Comparison of ENCODE assay signal across 18 cellular contexts in genomic region chr6:90493332-90493731, GRCh38.
A peak's percentile ranks its signal among the peaks of the same experiment; 100 is the strongest.
DNase-seq lines count a peak whose midpoint lies in the region; ATAC-seq and TF ChIP-seq lines count a peak whose summit lies in the region.
"Had no signal": no experiment of that assay in that cellular context is flagged by ENCODE, and none has a peak within 500 bp of the region (broad histone marks: within the 10 kb centered on the region; RNA-seq: fewer than 3 reads in every experiment).

No MANE protein-coding gene starts in this region.

- no peak for TF ChIP-seq CTCF in Loucy (conservative IDR thresholded peaks at IDR 0.05; ENCODE audit: low read length)

- no peaks in the 10 kb centered on the region for H4K20me1 ChIP-seq in Loucy (ENCODE audit: insufficient read depth, low read length, poor library complexity, severe bottlenecking)

- no peaks in the 10 kb centered on the region for H3K27me3 ChIP-seq in Loucy (ENCODE audit: insufficient read depth, low read length, poor library complexity, severe bottlenecking)

- H3F3A ChIP-seq in Loucy (ENCODE audit: low read depth) = no peaks in the 10 kb centered on the region

- H2AFZ ChIP-seq in Loucy (ENCODE audit: low read length) = no peak overlapping the region

- H3K4me2 ChIP-seq in Loucy (ENCODE audit: low read depth, low read length, poor library complexity, severe bottlenecking) = peak overlapping the region; percentile 62

- no peaks in the 10 kb centered on the region for H3K9me2 ChIP-seq in Loucy (replicated peaks; ENCODE audit: low read depth, low read length)

- no peaks in the 10 kb centered on the region for H3K79me2 ChIP-seq in Loucy (ENCODE audit: insufficient read depth, low read length)

- in situ Hi-C loops in ACHN (cut with HindIII; ENCODE audit: low pct_ligation_motif_present, low pct_unique_long_range_greater_than_20kb, low sequenced_read_pairs) = no loop called here

- H3K4me3 ChIP-seq in Loucy (ENCODE audit: low read length, poor library complexity, severe bottlenecking) = peak overlapping the region; percentile 34
- H3K4me3 ChIP-seq: psoas muscle had no signal

- peaks cover 16% of the 10 kb centered on the region for H3K4me1 ChIP-seq in Loucy (ENCODE audit: insufficient read depth, low read length, poor library complexity, severe bottlenecking)
- H3K4me1 ChIP-seq: psoas muscle had no signal

- no peaks in the 10 kb centered on the region for H3K9me3 ChIP-seq in Loucy (ENCODE audit: insufficient read depth, low read depth, low read length)
- H3K9me3 ChIP-seq: psoas muscle had no signal

- DNase-seq in COLO829 (ENCODE audit: low spot score) = peak; percentile 39
- DNase-seq in amniotic epithelial cell (ENCODE audit: low read depth) = peak; percentile 68
- DNase-seq in iris pigment epithelial cell (ENCODE audit: low read depth) = peak; percentile 77
- DNase-seq in activated CD8-positive, alpha-beta memory T cell treated with anti-CD3 and anti-CD28 coated beads for 24 hours = no peak
- DNase-seq in kidney glomerular epithelial cell (lab: John Stamatoyannopoulos, UW) = no peak
- no peak for DNase-seq in ACHN
- DNase-seq: activated CD4-positive, alpha-beta T cell treated with anti-CD3 and anti-CD28 coated beads, Interleukin-2, amount 50 U/mL, for 4 hours; activated effector memory CD4-positive, alpha-beta T cell treated with Interleukin-2 at 50 U/mL for 16 hours; C1 segment of cervical spinal cord; effector memory CD8-positive, alpha-beta T cell; head of caudate nucleus; left colon; NCI-H1417; psoas muscle; trophoblast cell had no signal

- ATAC-seq in GM19452 (IDR thresholded peaks at IDR 0.05; ENCODE audit: unreplicated experiment) = no peak
- ATAC-seq: effector memory CD8-positive, alpha-beta T cell; Panc1; psoas muscle had no signal

- H3K36me3 ChIP-seq in Loucy (ENCODE audit: insufficient read depth, low read length) = no peaks in the 10 kb centered on the region

- no peak overlapping the region for H3K9ac ChIP-seq in Loucy (ENCODE audit: low read depth, low read length, poor library complexity, severe bottlenecking)

Comparison
In these comparisons a context has a peak if more than half of its experiments do, and no peak if none do; other contexts are left out.
1. DNase-seq: peak in COLO829 (single experiment), amniotic epithelial cell (single experiment) and iris pigment epithelial cell (single experiment); none in activated CD8-positive, alpha-beta memory T cell treated with anti-CD3 and anti-CD28 coated beads for 24 hours (single experiment), kidney glomerular epithelial cell (single experiment) and ACHN (single experiment).